Comparison of ENCODE assay signal across 13 cellular contexts in the genomic region with DNA sequence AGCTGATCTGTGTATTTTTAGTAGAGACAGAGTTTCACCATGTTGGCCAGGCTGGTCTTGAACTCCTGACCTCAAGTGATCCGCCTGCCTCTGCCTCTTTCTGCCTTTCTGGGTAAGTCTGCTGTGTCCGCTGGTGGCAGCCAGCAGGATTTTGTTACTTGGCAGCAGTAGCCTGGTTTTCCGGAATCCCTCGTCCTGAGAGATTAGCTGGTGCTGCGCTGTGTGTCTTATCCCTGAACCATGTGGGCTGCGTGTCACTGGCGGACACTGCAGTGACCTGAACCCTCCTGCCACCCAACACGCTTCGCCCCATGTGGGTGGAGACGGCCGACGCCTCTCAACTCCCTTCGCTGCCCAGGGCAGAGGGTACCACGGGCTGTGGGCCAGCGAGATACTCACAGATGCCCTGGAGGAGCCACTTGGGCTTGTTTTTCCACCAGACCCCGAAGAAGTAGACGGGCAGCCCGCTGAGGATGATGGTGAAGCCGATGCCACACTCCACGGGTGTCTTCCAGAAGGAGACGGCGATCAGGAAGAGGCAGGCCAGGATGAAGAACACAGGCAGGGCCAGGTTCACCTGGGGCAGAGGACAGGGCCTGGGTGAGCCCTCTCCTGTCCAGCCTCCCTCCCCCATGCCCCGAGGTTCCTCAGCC. TPM values are rescaled to one million over a fixed set of nuclear protein-coding genes. Genes with fewer than 3 reads are reported as not detected.
DNase-seq lines count a peak whose midpoint lies in the region; ATAC-seq and TF ChIP-seq lines count a peak whose summit lies in the region.
"Had no signal": no experiment of that assay in that cellular context is flagged by ENCODE, and none has a peak within 500 bp of the region (broad histone marks: within the 10 kb centered on the region; RNA-seq: fewer than 3 reads in every experiment).

No MANE protein-coding gene starts in this region.

- no peak for DNase-seq in stimulated activated naive CD8-positive, alpha-beta T cell treated with anti-CD3 and anti-CD28 coated beads, Interleukin-15, Interleukin-2, amounts not matched to agents 100 U/mL and 50 U/mL, for 24 hours
- DNase-seq in WERI-Rb-1 (peak; percentile 59), esophagus squamous epithelium (lab: John Stamatoyannopoulos, UW) (no peak), ecto neural progenitor cell (ENCODE audit: low spot score) (no peak), progenitor cell of endocrine pancreas (ENCODE audit: low spot score, unreplicated experiment) (no peak), amygdala (lab: John Stamatoyannopoulos, UW) (no peak), mammary epithelial cell (no peak)
- DNase-seq: brain microvascular endothelial cell, glutamatergic neuron, NCI-H1105 treated with DMSO at 0.1 percent for 48 hours had no signal

- H3K9me3 ChIP-seq in WERI-Rb-1 (ENCODE audit: severe bottlenecking) (no peaks in the 10 kb centered on the region), esophagus squamous epithelium (no peaks in the 10 kb centered on the region), mammary epithelial cell (replicated peaks; ENCODE audit: insufficient read depth, low read length) (no peaks in the 10 kb centered on the region)

- peaks cover 22 to 99% (median 37%) of the 10 kb centered on the region in 3 donors for H3K4me1 ChIP-seq in esophagus squamous epithelium
- H3K4me1 ChIP-seq in mammary epithelial cell (ENCODE audit: insufficient read depth, low read length) = peaks cover 5% of the 10 kb centered on the region

- H3K27ac ChIP-seq in WERI-Rb-1 (peak overlapping the region; percentile 84), esophagus squamous epithelium (peak overlapping the region; percentile 72 to 85 (median 82)), mammary epithelial cell (ENCODE audit: insufficient read depth, low read depth, low read length) (no peak overlapping the region)
- H3K27ac ChIP-seq: brain microvascular endothelial cell had no signal

- no peaks in the 10 kb centered on the region for H3K27me3 Mint-ChIP-seq in stimulated activated naive CD8-positive, alpha-beta T cell treated with anti-CD3 and anti-CD28 coated beads, Interleukin-15, Interleukin-2, amounts not matched to agents 100 ng/mL and 50 ng/mL, for 24 hours
- no peaks in the 10 kb centered on the region for H3K27me3 Mint-ChIP-seq in progenitor cell of endocrine pancreas

- H3K36me3 Mint-ChIP-seq in stimulated activated naive CD8-positive, alpha-beta T cell treated with anti-CD3 and anti-CD28 coated beads, Interleukin-15, Interleukin-2, amounts not matched to agents 100 ng/mL and 50 ng/mL, for 24 hours (ENCODE audit: low read depth) = peaks cover 72% of the 10 kb centered on the region
- peaks cover 5% of the 10 kb centered on the region for H3K36me3 Mint-ChIP-seq in progenitor cell of endocrine pancreas (ENCODE audit: insufficient read depth)

- WGBS in esophagus squamous epithelium, 2 donors = 40 to 73% methylated on average over 5 to 8 of the region's 23 CpGs
- WGBS in mammary epithelial cell (ENCODE audit: low coverage, missing lambda C conversion rate) = 95% methylated on average over 4 of the region's 23 CpGs

- no peak overlapping the region for H3K4me2 ChIP-seq in mammary epithelial cell (ENCODE audit: insufficient read depth, low read depth, low read length)

- CTCF ChIA-PET in mammary epithelial cell (lab: Charles Lee; ENCODE audit: low non-redundant PET) = no interaction called here

- no TSS peak for BruUV-seq in mammary epithelial cell (replicated peaks; lab: Mats Ljungman, UMichigan)

- peaks cover 45% of the 10 kb centered on the region for H3K79me2 ChIP-seq in mammary epithelial cell (ENCODE audit: insufficient read depth, low read length)

- no peak for TF ChIP-seq POLR2A in esophagus squamous epithelium (IDR thresholded peaks at IDR 0.05)

- H3K9ac ChIP-seq in mammary epithelial cell (ENCODE audit: insufficient read depth, low read length) = no peak overlapping the region

- H3K4me3 ChIP-seq in WERI-Rb-1 (ENCODE audit: low read depth, low read length) = no peak overlapping the region
- peak overlapping the region in 2 of 4 donors; percentile 31 to 47 for H3K4me3 ChIP-seq in esophagus squamous epithelium
- H3K4me3 ChIP-seq in mammary epithelial cell (replicated peaks in 1 of 3; ENCODE audit: insufficient read depth in 1 of 3, low read depth in 2 of 3, low read length in 3 of 3) = no peak overlapping the region
- H3K4me3 ChIP-seq: dorsolateral prefrontal cortex had no signal

- TF ChIP-seq CTCF in WERI-Rb-1 (IDR thresholded peaks at IDR 0.05; ENCODE audit: low read depth, low read length) (no peak), esophagus squamous epithelium (IDR thresholded peaks at IDR 0.05) (no peak), progenitor cell of endocrine pancreas (IDR thresholded peaks at IDR 0.05; ENCODE audit: unreplicated experiment) (no peak), mammary epithelial cell (conservative IDR thresholded peaks at IDR 0.05 in 1 of 2, IDR thresholded peaks at IDR 0.05 in 1 of 2; ENCODE audit: extremely low read depth in 1 of 2, insufficient read depth in 1 of 2, low read depth in 1 of 2, low read length in 2 of 2) (no peak)

- H3K36me3 ChIP-seq in WERI-Rb-1 = peaks cover 43% of the 10 kb centered on the region
- peaks cover 3 to 79% (median 5%) of the 10 kb centered on the region in 3 donors for H3K36me3 ChIP-seq in esophagus squamous epithelium
- peaks cover 67% of the 10 kb centered on the region for H3K36me3 ChIP-seq in mammary epithelial cell (ENCODE audit: insufficient read depth, low read length)

- H4K20me1 ChIP-seq in mammary epithelial cell (ENCODE audit: insufficient read depth, low read length) = peaks cover 1% of the 10 kb centered on the region

- no peak for ATAC-seq in stimulated activated naive CD8-positive, alpha-beta T cell treated with anti-CD3 and anti-CD28 coated beads, Interleukin-15, Interleukin-2, amounts not matched to agents 100 U/mL and 50 U/mL, for 24 hours
- ATAC-seq: right cardiac atrium had no signal

- H3K4me3 Mint-ChIP-seq in stimulated activated naive CD8-positive, alpha-beta T cell treated with anti-CD3 and anti-CD28 coated beads, Interleukin-15, Interleukin-2, amounts not matched to agents 100 ng/mL and 50 ng/mL, for 24 hours = no peak overlapping the region
- no peak overlapping the region for H3K4me3 Mint-ChIP-seq in progenitor cell of endocrine pancreas (ENCODE audit: low read depth)

- peaks cover 10% of the 10 kb centered on the region for H3K4me1 Mint-ChIP-seq in stimulated activated naive CD8-positive, alpha-beta T cell treated with anti-CD3 and anti-CD28 coated beads, Interleukin-15, Interleukin-2, amounts not matched to agents 100 ng/mL and 50 ng/mL, for 24 hours (ENCODE audit: low read depth)
- H3K4me1 Mint-ChIP-seq in progenitor cell of endocrine pancreas (ENCODE audit: low read depth) = peaks cover 3% of the 10 kb centered on the region

- H2AFZ ChIP-seq in mammary epithelial cell (ENCODE audit: low read depth, low read length) = no peak overlapping the region

- intact Hi-C loops in esophagus squamous epithelium (cut with DNase I) = no loop called here
- intact Hi-C loops in mammary epithelial cell (cut with micrococcal nuclease) = no loop called here

- H3K27me3 ChIP-seq in WERI-Rb-1 (ENCODE audit: insufficient read depth, low read depth, severe bottlenecking) (no peaks in the 10 kb centered on the region), esophagus squamous epithelium (peaks cover 0 to 34% (median 0%) of the 10 kb centered on the region in 4 donors), mammary epithelial cell (ENCODE audit: insufficient read depth, low read length) (no peaks in the 10 kb centered on the region)
- H3K27me3 ChIP-seq: brain microvascular endothelial cell, dorsolateral prefrontal cortex had no signal

- in situ Hi-C loops in mammary epithelial cell (cut with MboI; ENCODE audit: low sequenced_read_pairs in 2 of 2) = no loop called here

- H3K9me3 Mint-ChIP-seq in stimulated activated naive CD8-positive, alpha-beta T cell treated with anti-CD3 and anti-CD28 coated beads, Interleukin-15, Interleukin-2, amounts not matched to agents 100 ng/mL and 50 ng/mL, for 24 hours = no peaks in the 10 kb centered on the region
- H3K9me3 Mint-ChIP-seq in progenitor cell of endocrine pancreas (ENCODE audit: low read depth) = no peaks in the 10 kb centered on the region

- dilution Hi-C loops in mammary epithelial cell (cut with HindIII; ENCODE audit: low sequenced_read_pairs) = no loop called here

- H3K27ac Mint-ChIP-seq in stimulated activated naive CD8-positive, alpha-beta T cell treated with anti-CD3 and anti-CD28 coated beads, Interleukin-15, Interleukin-2, amounts not matched to agents 100 ng/mL and 50 ng/mL, for 24 hours = peak overlapping the region; percentile 71
- no peak overlapping the region for H3K27ac Mint-ChIP-seq in progenitor cell of endocrine pancreas

RNA-seq across cellular contexts. Expression of a gene that starts 35.2 kb away (rescaled TPM):
- total RNA-seq in esophagus squamous epithelium = 100 to 1,000 TPM in 3 of 4 donors, 10 to 100 TPM in 1; 75.3 to 179 (median 145) TPM
- total RNA-seq in progenitor cell of endocrine pancreas = 42.2 and 51.5 TPM in 2 replicates
- 1,000 to 10,000 TPM; 1,822 to 2,475 TPM for total RNA-seq in mammary epithelial cell
- 680 TPM for polyA plus RNA-seq in mammary epithelial cell
- 936 TPM for polyA minus RNA-seq in mammary epithelial cell

Comparison
In these comparisons a context has a peak if more than half of its experiments do, and no peak if none do; other contexts are left out.
1. RNA of a gene that starts 35.2 kb away (total RNA-seq): 1,822 to 2,475 TPM in mammary epithelial cell; 75.3 to 179 TPM in esophagus squamous epithelium and 42.2 to 51.5 TPM in progenitor cell of endocrine pancreas; every median in the first group is over 10 times any median in the second.